In the genomic region with DNA sequence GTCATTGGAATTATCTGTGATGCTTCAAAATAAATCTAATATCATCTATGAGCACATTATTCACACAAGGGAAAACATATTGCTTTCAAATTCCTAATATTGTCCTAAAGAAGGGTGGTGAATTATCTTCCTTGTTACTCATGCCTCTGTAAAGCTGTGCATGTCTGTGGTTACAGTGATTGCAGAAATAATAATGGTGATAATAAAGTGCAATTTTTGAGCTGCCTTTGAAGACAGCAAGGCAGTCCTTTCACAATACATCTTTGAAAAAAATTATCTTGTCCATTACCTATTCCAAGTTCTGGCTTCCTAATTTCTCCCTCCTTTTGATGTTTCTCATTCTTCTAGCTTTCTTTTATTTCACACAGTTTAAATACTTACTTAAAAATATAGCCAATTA, we compare ENCODE assay signal across 29 cellular contexts.
"Had no signal": no experiment of that assay in that cellular context is flagged by ENCODE, and none has a peak within 500 bp of the region (broad histone marks: within the 10 kb centered on the region; RNA-seq: fewer than 3 reads in every experiment).

No MANE protein-coding gene starts in this region.

- H3K4me1 Mint-ChIP-seq: stimulated activated effector memory CD8-positive, alpha-beta T cell treated with anti-CD3 and anti-CD28 coated beads, Interleukin-12 subunit alpha, Interleukin-12 subunit beta, amount 100 ng/mL, for 72 hours; stimulated activated memory B cell treated with anti-CD40 and anti-IgM and Interleukin-4, amounts not matched to agents 10 μg/mL and 1 μg/mL and 100 μg/mL, for 72 hours; stimulated activated naive B cell treated with anti-CD40 and anti-IgM and Interleukin-4, amounts not matched to agents 10 μg/mL and 1 μg/mL and 100 μg/mL, for 72 hours; stimulated activated naive CD8-positive, alpha-beta T cell treated with anti-CD3 and anti-CD28 coated beads, Interleukin-15, amount 100 ng/mL, for 72 hours had no signal

- H3K27me3 ChIP-seq: stomach, suprapubic skin, testis, thyroid gland, tibial artery, tibial nerve, transverse colon, upper lobe of left lung, upper lobe of right lung, uterus, vagina had no signal

- H3K9me3 Mint-ChIP-seq: stimulated activated naive CD8-positive, alpha-beta T cell treated with anti-CD3 and anti-CD28 coated beads, Interleukin-15, Interleukin-2, amounts not matched to agents 100 ng/mL and 50 ng/mL, for 24 hours; type B pancreatic cell had no signal

- H3K36me3 Mint-ChIP-seq: stimulated activated effector memory CD8-positive, alpha-beta T cell treated with anti-CD3 and anti-CD28 coated beads, Interleukin-12 subunit alpha, Interleukin-12 subunit beta, amount 100 ng/mL, for 72 hours; stimulated activated memory B cell treated with anti-CD40 and anti-IgM and Interleukin-4, amounts not matched to agents 10 μg/mL and 1 μg/mL and 100 μg/mL, for 72 hours; stimulated activated naive B cell treated with anti-CD40 and anti-IgM and Interleukin-4, amounts not matched to agents 10 μg/mL and 1 μg/mL and 100 μg/mL, for 72 hours; type B pancreatic cell had no signal

- H3K9me3 ChIP-seq: suprapubic skin, testis, thoracic aorta, thyroid gland, tibial artery, tibial nerve, upper lobe of left lung, upper lobe of right lung, uterus, vagina had no signal

- H3K27ac ChIP-seq: stomach, suprapubic skin, testis, thoracic aorta, thyroid gland, tibial artery, tibial nerve, transverse colon, upper lobe of left lung, upper lobe of right lung, uterus, vagina had no signal

- H3K4me3 Mint-ChIP-seq: stimulated activated effector memory CD8-positive, alpha-beta T cell treated with anti-CD3 and anti-CD28 coated beads, Interleukin-12 subunit alpha, Interleukin-12 subunit beta, amount 100 ng/mL, for 72 hours; stimulated activated memory B cell treated with anti-CD40 and anti-IgM and Interleukin-4, amounts not matched to agents 10 μg/mL and 1 μg/mL and 100 μg/mL, for 72 hours; stimulated activated naive B cell treated with anti-CD40 and anti-IgM and Interleukin-4, amounts not matched to agents 10 μg/mL and 1 μg/mL and 100 μg/mL, for 72 hours; stimulated activated naive CD8-positive, alpha-beta T cell treated with anti-CD3 and anti-CD28 coated beads, Interleukin-15, amount 100 ng/mL, for 72 hours; stimulated activated naive CD8-positive, alpha-beta T cell treated with anti-CD3 and anti-CD28 coated beads, Interleukin-15, Interleukin-2, amounts not matched to agents 100 ng/mL and 50 ng/mL, for 24 hours; type B pancreatic cell had no signal

- H3K27ac Mint-ChIP-seq: stimulated activated effector memory CD8-positive, alpha-beta T cell treated with anti-CD3 and anti-CD28 coated beads, Interleukin-12 subunit alpha, Interleukin-12 subunit beta, amount 100 ng/mL, for 72 hours; stimulated activated memory B cell treated with anti-CD40 and anti-IgM and Interleukin-4, amounts not matched to agents 10 μg/mL and 1 μg/mL and 100 μg/mL, for 72 hours; stimulated activated naive B cell treated with anti-CD40 and anti-IgM and Interleukin-4, amounts not matched to agents 10 μg/mL and 1 μg/mL and 100 μg/mL, for 72 hours; stimulated activated naive CD8-positive, alpha-beta T cell treated with anti-CD3 and anti-CD28 coated beads, Interleukin-15, amount 100 ng/mL, for 72 hours; stimulated activated naive CD8-positive, alpha-beta T cell treated with anti-CD3 and anti-CD28 coated beads, Interleukin-15, Interleukin-2, amounts not matched to agents 100 ng/mL and 50 ng/mL, for 24 hours; type B pancreatic cell had no signal

- H3K27me3 Mint-ChIP-seq: stimulated activated memory B cell treated with anti-CD40 and anti-IgM and Interleukin-4, amounts not matched to agents 10 μg/mL and 1 μg/mL and 100 μg/mL, for 72 hours; stimulated activated naive B cell treated with anti-CD40 and anti-IgM and Interleukin-4, amounts not matched to agents 10 μg/mL and 1 μg/mL and 100 μg/mL, for 72 hours; stimulated activated naive CD8-positive, alpha-beta T cell treated with anti-CD3 and anti-CD28 coated beads, Interleukin-15, amount 100 ng/mL, for 72 hours; stimulated activated naive CD8-positive, alpha-beta T cell treated with anti-CD3 and anti-CD28 coated beads, Interleukin-15, Interleukin-2, amounts not matched to agents 100 ng/mL and 50 ng/mL, for 24 hours; type B pancreatic cell had no signal

- DNase-seq: stimulated activated CD4-positive, alpha-beta T cell treated with anti-CD3 and anti-CD28 coated beads, Interleukin-2, amount 100 ng/mL, for 48 hours; stimulated activated CD4-positive, alpha-beta T cell treated with anti-CD3 and anti-CD28 coated beads, Interleukin-4, amount 100 ng/mL, for 1 hour; stimulated activated CD4-positive, alpha-beta T cell treated with anti-CD3 and anti-CD28 coated beads, Interleukin-4, amount 100 ng/mL, for 24 hours; stimulated activated CD4-positive, alpha-beta T cell treated with anti-CD3 and anti-CD28 coated beads, Interleukin-4, amount 100 ng/mL, for 4 hours; stimulated activated CD8-positive, alpha-beta memory T cell treated with anti-CD3 and anti-CD28 coated beads, Interleukin-4, amount 100 ng/mL, for 48 hours; stimulated activated naive B cell treated with anti-CD40 and anti-IgM and Interleukin-4, amounts not matched to agents 10 μg/mL and 1 μg/mL and 100 μg/mL, for 72 hours; stimulated activated naive CD4-positive, alpha-beta T cell; stimulated activated naive CD4-positive, alpha-beta T cell treated with Interleukin-2 at 50 U/mL for 16 hours; stimulated activated naive CD8-positive, alpha-beta T cell treated with anti-CD3 and anti-CD28 coated beads, Interleukin-15, amount 100 ng/mL, for 72 hours; stimulated activated naive CD8-positive, alpha-beta T cell treated with anti-CD3 and anti-CD28 coated beads, Interleukin-15, Interleukin-2, amounts not matched to agents 100 U/mL and 50 U/mL, for 24 hours; stomach; substantia nigra; testis; thyroid gland; tibial artery; transverse colon; trophoblast cell; upper lobe of left lung; upper lobe of right lung; uterus had no signal

- H3K36me3 ChIP-seq: stomach, suprapubic skin, thoracic aorta, thyroid gland, tibial artery, tibial nerve, transverse colon, upper lobe of left lung, upper lobe of right lung, uterus, vagina had no signal

- FAIRE-seq: urothelium cell line had no signal

- H3K4me3 ChIP-seq: stomach, suprapubic skin, testis, thoracic aorta, thyroid gland, tibial artery, tibial nerve, transverse colon, upper lobe of left lung, upper lobe of right lung, uterus, vagina had no signal
